ENCODE assay signal across 8 cellular contexts in genomic region chr15:74382004-74382816, GRCh38. TPM values are rescaled to one million over a fixed set of nuclear protein-coding genes. Genes with fewer than 3 reads are reported as not detected.
DNase-seq lines count a peak whose midpoint lies in the region; ATAC-seq, FAIRE-seq and TF ChIP-seq lines count a peak whose summit lies in the region.

No MANE protein-coding gene starts in this region.

- no peaks in the 10 kb centered on the region for H3K27me3 ChIP-seq in SJCRH30
- peaks cover 17% of the 10 kb centered on the region for H3K27me3 ChIP-seq in gastroesophageal sphincter
- H3K27me3 ChIP-seq in ovary = no peaks in the 10 kb centered on the region

- peak in 3 of 4 experiments; percentile 80 to 91 (median 88) for TF ChIP-seq CTCF in gastroesophageal sphincter (IDR thresholded peaks at IDR 0.05)
- peak; percentile 86 to 96 (median 96) for TF ChIP-seq CTCF in ovary (IDR thresholded peaks at IDR 0.05)

- H3K36me3 ChIP-seq in SJCRH30 (no peaks in the 10 kb centered on the region), gastroesophageal sphincter (no peaks in the 10 kb centered on the region), ovary (no peaks in the 10 kb centered on the region)

- TF ChIP-seq POLR2A in gastroesophageal sphincter (IDR thresholded peaks at IDR 0.05) = no peak
- TF ChIP-seq POLR2A in ovary (IDR thresholded peaks at IDR 0.05) = peak; percentile 22

- H3K27ac ChIP-seq in SJCRH30 = no peak overlapping the region
- no peak overlapping the region for H3K27ac ChIP-seq in gastroesophageal sphincter
- H3K27ac ChIP-seq in ovary = no peak overlapping the region

- H3K9me3 ChIP-seq in SJCRH30 (replicated peaks) = no peaks in the 10 kb centered on the region
- H3K9me3 ChIP-seq in gastroesophageal sphincter = no peaks in the 10 kb centered on the region
- H3K9me3 ChIP-seq in ovary = no peaks in the 10 kb centered on the region

- DNase-seq in NCI-H146 (lab: John Stamatoyannopoulos, UW) = peak; percentile 39
- no peak for DNase-seq in NCI-H146 treated with DMSO at 0.1 percent for 48 hours (lab: John Stamatoyannopoulos, UW; ENCODE audit: unreplicated experiment)
- peak; percentile 61 to 69 for DNase-seq in Kasumi-1 (lab: John Stamatoyannopoulos, UW)
- peak; percentile 84 to 93 for DNase-seq in SJCRH30
- peak; percentile 39 to 69 (median 54) for DNase-seq in activated naive CD4-positive, alpha-beta T cell (lab: John Stamatoyannopoulos, UW)
- DNase-seq in ovary = peak; percentile 82 to 93 (median 90)
- peak; percentile 83 for DNase-seq in urothelium cell line (ENCODE audit: low spot score)

- no peak overlapping the region for H3K4me3 ChIP-seq in SJCRH30
- H3K4me3 ChIP-seq in gastroesophageal sphincter = no peak overlapping the region
- no peak overlapping the region for H3K4me3 ChIP-seq in ovary

- 0 to 40% methylated on average over 1 to 5 of the region's 13 CpGs for WGBS in gastroesophageal sphincter (ENCODE audit: low coverage in 1 of 2), 2 donors
- WGBS in ovary, 3 donors = 33 to 36% (median 33%) methylated on average over 13 of the region's 13 CpGs

- TF ChIP-seq EP300 in gastroesophageal sphincter (IDR thresholded peaks at IDR 0.05) = no peak
- no peak for TF ChIP-seq EP300 in ovary (IDR thresholded peaks at IDR 0.05)

- ATAC-seq in gastroesophageal sphincter = peak; percentile 77

- peaks cover 37% of the 10 kb centered on the region for H3K4me1 ChIP-seq in SJCRH30
- peaks cover 0 to 25% (median 0%) of the 10 kb centered on the region in 3 donors for H3K4me1 ChIP-seq in gastroesophageal sphincter
- no peaks in the 10 kb centered on the region for H3K4me1 ChIP-seq in ovary (ENCODE audit: insufficient read depth)

- intact Hi-C loops in ovary (cut with DNase I) = loop anchor here (1.0 to 10.0 kb wide), 6 partner anchors 53 to 570 kb away; no protein-coding TSS in a partner anchor

- no peak for FAIRE-seq in urothelium cell line (lab: Jason Lieb, UNC)

RNA-seq across cellular contexts. Expression of gene CYP11A1, which starts 14.8 kb away (rescaled TPM):
- not detected in 2 replicates for total RNA-seq in SJCRH30 (2014; rRNA removed; shearing (Covaris generic))
- total RNA-seq in gastroesophageal sphincter (1 to 10 TPM in 3 of 4 donors, under 1 TPM in 1; 0.67 to 3.7 (median 2.7) TPM), ovary (10 to 100 TPM; 19.9 to 61.3 (median 32.3) TPM)
- polyA plus RNA-seq in ovary = 1,000 to 10,000 TPM in 1 of 2 donors, 10 to 100 TPM in 1; 30.1 to 1,902 TPM

RNA-seq across cellular contexts. Expression of gene SEMA7A, which starts 51.5 kb away (rescaled TPM):
- 2.6 and 2.8 TPM in 2 replicates for total RNA-seq in SJCRH30 (2014; rRNA removed; shearing (Covaris generic))
- total RNA-seq in gastroesophageal sphincter (1 to 10 TPM in 3 of 4 donors, under 1 TPM in 1; 0.93 to 2.7 (median 1.8) TPM), ovary (10 to 100 TPM in 3 of 7 donors, 1 to 10 TPM in 4; 3.2 to 10.1 (median 8.3) TPM)
- 10 to 100 TPM in 1 of 2 donors, 1 to 10 TPM in 1; 9.0 to 98.6 TPM for polyA plus RNA-seq in ovary

Comparison
In these comparisons a context has a peak if more than half of its experiments do, and no peak if none do; other contexts are left out.
1. RNA of gene CYP11A1, which starts 14.8 kb away (total RNA-seq): 19.9 to 61.3 TPM in ovary; 0.67 to 3.7 TPM in gastroesophageal sphincter and not detected in SJCRH30; every median in the first group is over 4 times any median in the second.